Comparison of ENCODE assay signal across 21 cellular contexts in genomic region chr3:113297741-113298320, GRCh38.
"Had no signal": no experiment of that assay in that cellular context is flagged by ENCODE, and none has a peak within 500 bp of the region (broad histone marks: within the 10 kb centered on the region; RNA-seq: fewer than 3 reads in every experiment).

No MANE protein-coding gene starts in this region.

- DNase-seq: cortex of kidney; effector memory CD8-positive, alpha-beta T cell; head of caudate nucleus; left ventricle myocardium superior; lower lobe of right lung; naive thymus-derived CD8-positive, alpha-beta T cell; nephron progenitor cell; nucleus accumbens; stimulated activated CD4-positive, alpha-beta T cell treated with anti-CD3 and anti-CD28 coated beads, Interleukin-12 subunit alpha, Interleukin-12 subunit beta, amount 100 ng/mL, for 4 hours; stimulated activated CD4-positive, alpha-beta T cell treated with anti-CD3 and anti-CD28 coated beads, Interleukin-1b, Interleukin-23, amount 100 ng/mL, for 48 hours; stimulated activated CD4-positive, alpha-beta T cell treated with anti-CD3 and anti-CD28 coated beads, Interleukin-4, amount 100 ng/mL, for 1 hour; stimulated activated CD8-positive, alpha-beta memory T cell treated with anti-CD3 and anti-CD28 coated beads, Interleukin-4, amount 100 ng/mL, for 48 hours; stimulated activated naive CD4-positive, alpha-beta T cell; stimulated activated naive CD8-positive, alpha-beta T cell treated with anti-CD3 and anti-CD28 coated beads, Interleukin-15, amount 100 ng/mL, for 72 hours; transverse colon; upper lobe of right lung; uterus had no signal

- H3K4me3 Mint-ChIP-seq: effector memory CD8-positive, alpha-beta T cell; naive thymus-derived CD8-positive, alpha-beta T cell; nephron progenitor cell; stimulated activated naive CD8-positive, alpha-beta T cell treated with anti-CD3 and anti-CD28 coated beads, Interleukin-15, amount 100 ng/mL, for 72 hours had no signal

- H3K9me3 ChIP-seq: lower lobe of right lung, prostate gland, right atrium auricular region, suprapubic skin, transverse colon, upper lobe of right lung, uterus had no signal

- H3K4me1 Mint-ChIP-seq: naive thymus-derived CD8-positive, alpha-beta T cell; stimulated activated naive CD8-positive, alpha-beta T cell treated with anti-CD3 and anti-CD28 coated beads, Interleukin-15, amount 100 ng/mL, for 72 hours had no signal

- H3K27ac Mint-ChIP-seq: effector memory CD8-positive, alpha-beta T cell had no signal

- H3K27ac ChIP-seq: lower lobe of right lung, prostate gland, right atrium auricular region, suprapubic skin, transverse colon, upper lobe of right lung, uterus had no signal

- H3K9me3 Mint-ChIP-seq: effector memory CD8-positive, alpha-beta T cell; nephron progenitor cell; stimulated activated naive CD8-positive, alpha-beta T cell treated with anti-CD3 and anti-CD28 coated beads, Interleukin-15, amount 100 ng/mL, for 72 hours had no signal

- H3K27me3 ChIP-seq: right atrium auricular region, suprapubic skin, transverse colon, upper lobe of right lung, uterus had no signal

- H3K27me3 Mint-ChIP-seq: effector memory CD8-positive, alpha-beta T cell; naive thymus-derived CD8-positive, alpha-beta T cell; stimulated activated naive CD8-positive, alpha-beta T cell treated with anti-CD3 and anti-CD28 coated beads, Interleukin-15, amount 100 ng/mL, for 72 hours had no signal

- H3K4me2 ChIP-seq: smooth muscle cell had no signal

- H3K4me1 ChIP-seq: lower lobe of right lung, prostate gland, right atrium auricular region, suprapubic skin, transverse colon, upper lobe of right lung, uterus had no signal
